ENCODE assay signal across 14 cellular contexts in the genomic region with DNA sequence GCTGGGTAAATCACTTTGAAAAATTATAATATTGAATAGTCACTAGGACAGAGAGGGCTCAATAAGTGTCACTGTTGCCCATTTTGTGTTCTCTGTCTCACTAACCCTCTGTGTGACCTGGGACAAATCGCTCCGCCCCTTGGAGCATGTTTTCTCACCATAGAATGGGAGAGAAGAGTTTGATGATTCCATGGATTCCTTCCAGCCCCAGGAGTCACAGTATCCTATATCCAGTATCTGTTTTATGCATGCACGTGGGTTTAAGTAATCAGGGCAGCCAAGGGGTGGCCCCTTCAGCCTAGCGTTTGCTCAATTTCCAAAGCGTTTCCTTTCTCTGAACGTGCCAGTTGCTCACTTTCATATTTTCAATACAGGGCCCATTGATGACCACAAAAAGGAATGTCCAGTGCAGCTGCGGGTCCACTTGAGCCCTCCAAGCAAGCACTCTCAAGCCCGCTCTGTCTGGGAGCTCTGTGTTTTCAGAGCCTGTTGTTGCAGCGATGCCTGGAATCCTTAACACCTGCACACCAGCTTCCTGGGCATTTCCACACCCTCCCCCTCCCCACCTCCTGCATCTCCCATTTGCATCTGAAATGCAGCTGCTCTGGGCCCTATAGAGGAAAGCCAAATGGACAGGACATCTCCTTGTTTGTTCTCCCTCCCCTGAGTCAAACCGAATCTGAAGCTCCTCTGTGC.
DNase-seq lines count a peak whose midpoint lies in the region; ATAC-seq and TF ChIP-seq lines count a peak whose summit lies in the region.
"Had no signal": no experiment of that assay in that cellular context is flagged by ENCODE, and none has a peak within 500 bp of the region (broad histone marks: within the 10 kb centered on the region; RNA-seq: fewer than 3 reads in every experiment).

No MANE protein-coding gene starts in this region.

- ATAC-seq in sciatic nerve (peak; percentile 43), HG02885 (IDR thresholded peaks at IDR 0.05; ENCODE audit: poor library complexity, unreplicated experiment) (no peak), GM18505 (IDR thresholded peaks at IDR 0.05; ENCODE audit: unreplicated experiment) (no peak)

- TF ChIP-seq POLR2A in GM18505 (IDR thresholded peaks at IDR 0.05; ENCODE audit: borderline replicate concordance, extremely low read depth, insufficient read depth, insufficient read length): no peak

- DNase-seq in NAMALWA (ENCODE audit: low spot score) (peak; percentile 16), NCI-H345 (lab: John Stamatoyannopoulos, UW) (peak; percentile 91), head of caudate nucleus (peak in 29 of 42 donors; percentile 9 to 60 (median 30)), sciatic nerve (ENCODE audit: low spot score) (no peak), GM19238 (ENCODE audit: insufficient read length, low spot score) (no peak), mucosa of gallbladder (ENCODE audit: low spot score) (no peak)
- DNase-seq: activated CD4-positive, alpha-beta memory T cell treated with anti-CD3 and anti-CD28 coated beads, Interleukin-2, amount 10 ng/mL, durations not matched to agents 7 days and 5 days; activated naive CD8-positive, alpha-beta T cell treated with anti-CD3 and anti-CD28 coated beads, Interleukin-2, amount 10 ng/mL, durations not matched to agents 7 days and 5 days; Calu3; dorsolateral prefrontal cortex; NCI-H524; stimulated activated CD8-positive, alpha-beta memory T cell treated with anti-CD3 and anti-CD28 coated beads, Interleukin-4, amount 100 ng/mL, for 48 hours had no signal

- intact Hi-C loops in head of caudate nucleus (cut with DNase I): no loop called here
- intact Hi-C loops in sciatic nerve (cut with DNase I): no loop called here

Comparison
In these comparisons a context has a peak if more than half of its experiments do, and no peak if none do; other contexts are left out.
1. DNase-seq: peak in NAMALWA (single experiment), NCI-H345 (single experiment) and head of caudate nucleus (29 of 42); none in sciatic nerve (single experiment), GM19238 (single experiment) and mucosa of gallbladder (single experiment).